In genomic region chr20:3923818-3924217, GRCh38 we compare ENCODE assay signal across 1 cellular context.
TF ChIP-seq lines count a peak whose summit lies in the region.

No MANE protein-coding gene starts in this region.

TF ChIP-seq in WTC11, 78 proteins besides CTCF, POLR2A, EP300 and RAD21 (continued from another document):
- no peak for TF ChIP-seq USF2 (CRISPR knock-in tag; IDR thresholded peaks at IDR 0.05)
- TF ChIP-seq ZNF317 (CRISPR knock-in tag; IDR thresholded peaks at IDR 0.05; ENCODE audit: borderline replicate concordance, low read depth): no peak
- no peak for TF ChIP-seq ZNF281 (CRISPR knock-in tag; IDR thresholded peaks at IDR 0.05)
- TF ChIP-seq ZNF512 (CRISPR knock-in tag; IDR thresholded peaks at IDR 0.05; ENCODE audit: borderline replicate concordance): no peak
- TF ChIP-seq ZNF121 (CRISPR knock-in tag; IDR thresholded peaks at IDR 0.05): no peak
- TF ChIP-seq OVOL2 (CRISPR knock-in tag; IDR thresholded peaks at IDR 0.05; ENCODE audit: borderline replicate concordance): no peak
- TF ChIP-seq AFF4 (CRISPR knock-in tag; IDR thresholded peaks at IDR 0.05; ENCODE audit: borderline replicate concordance): no peak
- TF ChIP-seq CDX4 (CRISPR knock-in tag; IDR thresholded peaks at IDR 0.05; ENCODE audit: borderline replicate concordance): no peak
- no peak for TF ChIP-seq MXD4 (CRISPR knock-in tag; IDR thresholded peaks at IDR 0.05; ENCODE audit: borderline replicate concordance)
- TF ChIP-seq EMX1 (CRISPR knock-in tag; IDR thresholded peaks at IDR 0.05): no peak
